In the genomic region with DNA sequence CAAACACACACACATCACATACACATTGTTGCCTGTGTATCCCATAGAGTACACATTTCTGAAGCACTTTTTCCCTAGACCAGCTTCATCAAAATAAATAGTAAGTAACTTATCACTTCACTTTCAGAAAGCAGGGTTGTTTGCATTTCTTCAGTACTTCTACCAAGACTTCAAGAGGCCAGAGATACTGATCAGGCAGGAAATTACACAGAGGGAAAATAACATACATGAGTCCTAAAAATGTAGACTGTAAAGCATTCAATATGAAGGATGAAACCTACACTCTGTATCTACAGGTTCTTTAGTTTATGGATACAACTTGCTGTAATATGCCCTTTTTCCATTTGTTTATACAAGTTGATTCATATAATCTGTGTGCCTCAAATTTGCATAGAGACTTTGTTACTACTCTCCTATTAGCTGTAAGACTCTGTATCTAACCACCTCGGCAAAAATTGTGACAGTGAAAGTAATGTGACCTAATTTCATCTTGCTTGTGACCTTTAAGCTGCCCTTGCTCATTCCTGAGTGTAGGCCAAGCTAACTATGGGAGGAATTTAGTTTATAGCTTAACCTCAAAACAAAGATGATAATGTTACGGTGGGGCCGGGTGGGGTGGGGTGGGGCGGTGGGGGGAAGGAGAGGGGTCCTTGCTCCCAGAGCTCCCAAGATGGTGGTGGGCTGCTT, we compare ENCODE assay signal across 2 cellular contexts.
TF ChIP-seq lines count a peak whose summit lies in the region.

No MANE protein-coding gene starts in this region.

TF ChIP-seq in SK-N-SH, 30 proteins besides CTCF, POLR2A, EP300 and RAD21 (continued from another document):
- TF ChIP-seq, protein P1, sequence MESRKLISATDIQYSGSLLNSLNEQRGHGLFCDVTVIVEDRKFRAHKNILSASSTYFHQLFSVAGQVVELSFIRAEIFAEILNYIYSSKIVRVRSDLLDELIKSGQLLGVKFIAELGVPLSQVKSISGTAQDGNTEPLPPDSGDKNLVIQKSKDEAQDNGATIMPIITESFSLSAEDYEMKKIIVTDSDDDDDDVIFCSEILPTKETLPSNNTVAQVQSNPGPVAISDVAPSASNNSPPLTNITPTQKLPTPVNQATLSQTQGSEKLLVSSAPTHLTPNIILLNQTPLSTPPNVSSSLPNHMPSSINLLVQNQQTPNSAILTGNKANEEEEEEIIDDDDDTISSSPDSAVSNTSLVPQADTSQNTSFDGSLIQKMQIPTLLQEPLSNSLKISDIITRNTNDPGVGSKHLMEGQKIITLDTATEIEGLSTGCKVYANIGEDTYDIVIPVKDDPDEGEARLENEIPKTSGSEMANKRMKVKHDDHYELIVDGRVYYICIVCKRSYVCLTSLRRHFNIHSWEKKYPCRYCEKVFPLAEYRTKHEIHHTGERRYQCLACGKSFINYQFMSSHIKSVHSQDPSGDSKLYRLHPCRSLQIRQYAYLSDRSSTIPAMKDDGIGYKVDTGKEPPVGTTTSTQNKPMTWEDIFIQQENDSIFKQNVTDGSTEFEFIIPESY (IDR thresholded peaks at IDR 0.05; ENCODE audit: borderline replicate concordance, low read depth) = no peak
- TF ChIP-seq EZH2phosphoT487 (IDR thresholded peaks at IDR 0.05; ENCODE audit: borderline replicate concordance, low read depth) (no peak), ELF1 (IDR thresholded peaks at IDR 0.05) (no peak), FOXM1 (IDR thresholded peaks at IDR 0.05; ENCODE audit: low read depth) (no peak), MEF2A (IDR thresholded peaks at IDR 0.05; ENCODE audit: borderline replicate concordance, low read depth) (no peak), SMC3 (IDR thresholded peaks at IDR 0.05; ENCODE audit: low read depth, low read length) (no peak)
- TF ChIP-seq, protein P2, sequence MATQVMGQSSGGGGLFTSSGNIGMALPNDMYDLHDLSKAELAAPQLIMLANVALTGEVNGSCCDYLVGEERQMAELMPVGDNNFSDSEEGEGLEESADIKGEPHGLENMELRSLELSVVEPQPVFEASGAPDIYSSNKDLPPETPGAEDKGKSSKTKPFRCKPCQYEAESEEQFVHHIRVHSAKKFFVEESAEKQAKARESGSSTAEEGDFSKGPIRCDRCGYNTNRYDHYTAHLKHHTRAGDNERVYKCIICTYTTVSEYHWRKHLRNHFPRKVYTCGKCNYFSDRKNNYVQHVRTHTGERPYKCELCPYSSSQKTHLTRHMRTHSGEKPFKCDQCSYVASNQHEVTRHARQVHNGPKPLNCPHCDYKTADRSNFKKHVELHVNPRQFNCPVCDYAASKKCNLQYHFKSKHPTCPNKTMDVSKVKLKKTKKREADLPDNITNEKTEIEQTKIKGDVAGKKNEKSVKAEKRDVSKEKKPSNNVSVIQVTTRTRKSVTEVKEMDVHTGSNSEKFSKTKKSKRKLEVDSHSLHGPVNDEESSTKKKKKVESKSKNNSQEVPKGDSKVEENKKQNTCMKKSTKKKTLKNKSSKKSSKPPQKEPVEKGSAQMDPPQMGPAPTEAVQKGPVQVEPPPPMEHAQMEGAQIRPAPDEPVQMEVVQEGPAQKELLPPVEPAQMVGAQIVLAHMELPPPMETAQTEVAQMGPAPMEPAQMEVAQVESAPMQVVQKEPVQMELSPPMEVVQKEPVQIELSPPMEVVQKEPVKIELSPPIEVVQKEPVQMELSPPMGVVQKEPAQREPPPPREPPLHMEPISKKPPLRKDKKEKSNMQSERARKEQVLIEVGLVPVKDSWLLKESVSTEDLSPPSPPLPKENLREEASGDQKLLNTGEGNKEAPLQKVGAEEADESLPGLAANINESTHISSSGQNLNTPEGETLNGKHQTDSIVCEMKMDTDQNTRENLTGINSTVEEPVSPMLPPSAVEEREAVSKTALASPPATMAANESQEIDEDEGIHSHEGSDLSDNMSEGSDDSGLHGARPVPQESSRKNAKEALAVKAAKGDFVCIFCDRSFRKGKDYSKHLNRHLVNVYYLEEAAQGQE (IDR thresholded peaks at IDR 0.05; ENCODE audit: low read depth, low read length) = no peak

TF ChIP-seq in SK-N-SH treated with all-trans-retinoic acid at 6 μM for 48 hours, 23 proteins besides CTCF, POLR2A, EP300 and RAD21 (continued from another document):
- TF ChIP-seq, protein P3, sequence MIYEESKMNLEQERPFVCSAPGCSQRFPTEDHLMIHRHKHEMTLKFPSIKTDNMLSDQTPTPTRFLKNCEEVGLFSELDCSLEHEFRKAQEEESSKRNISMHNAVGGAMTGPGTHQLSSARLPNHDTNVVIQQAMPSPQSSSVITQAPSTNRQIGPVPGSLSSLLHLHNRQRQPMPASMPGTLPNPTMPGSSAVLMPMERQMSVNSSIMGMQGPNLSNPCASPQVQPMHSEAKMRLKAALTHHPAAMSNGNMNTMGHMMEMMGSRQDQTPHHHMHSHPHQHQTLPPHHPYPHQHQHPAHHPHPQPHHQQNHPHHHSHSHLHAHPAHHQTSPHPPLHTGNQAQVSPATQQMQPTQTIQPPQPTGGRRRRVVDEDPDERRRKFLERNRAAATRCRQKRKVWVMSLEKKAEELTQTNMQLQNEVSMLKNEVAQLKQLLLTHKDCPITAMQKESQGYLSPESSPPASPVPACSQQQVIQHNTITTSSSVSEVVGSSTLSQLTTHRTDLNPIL (CRISPR knock-in tag; IDR thresholded peaks at IDR 0.05; ENCODE audit: low read depth) = no peak
- TF ChIP-seq GLIS3 (CRISPR knock-in tag; IDR thresholded peaks at IDR 0.05) = no peak
- no peak for TF ChIP-seq ZFP3 (CRISPR knock-in tag; IDR thresholded peaks at IDR 0.05)
- TF ChIP-seq CSDC2 (CRISPR knock-in tag; IDR thresholded peaks at IDR 0.05) = no peak
- TF ChIP-seq ZNF565 (CRISPR knock-in tag; conservative IDR thresholded peaks at IDR 0.05; ENCODE audit: low read depth) = no peak
- TF ChIP-seq ZC3H10 (CRISPR knock-in tag; IDR thresholded peaks at IDR 0.05) = no peak
- TF ChIP-seq ESRRG (CRISPR knock-in tag; IDR thresholded peaks at IDR 0.05) = no peak
- TF ChIP-seq TCF4 (CRISPR knock-in tag; IDR thresholded peaks at IDR 0.05; ENCODE audit: borderline replicate concordance) = no peak
- TF ChIP-seq ZNF70 (CRISPR knock-in tag; IDR thresholded peaks at IDR 0.05) = no peak
- TF ChIP-seq, protein P4, sequence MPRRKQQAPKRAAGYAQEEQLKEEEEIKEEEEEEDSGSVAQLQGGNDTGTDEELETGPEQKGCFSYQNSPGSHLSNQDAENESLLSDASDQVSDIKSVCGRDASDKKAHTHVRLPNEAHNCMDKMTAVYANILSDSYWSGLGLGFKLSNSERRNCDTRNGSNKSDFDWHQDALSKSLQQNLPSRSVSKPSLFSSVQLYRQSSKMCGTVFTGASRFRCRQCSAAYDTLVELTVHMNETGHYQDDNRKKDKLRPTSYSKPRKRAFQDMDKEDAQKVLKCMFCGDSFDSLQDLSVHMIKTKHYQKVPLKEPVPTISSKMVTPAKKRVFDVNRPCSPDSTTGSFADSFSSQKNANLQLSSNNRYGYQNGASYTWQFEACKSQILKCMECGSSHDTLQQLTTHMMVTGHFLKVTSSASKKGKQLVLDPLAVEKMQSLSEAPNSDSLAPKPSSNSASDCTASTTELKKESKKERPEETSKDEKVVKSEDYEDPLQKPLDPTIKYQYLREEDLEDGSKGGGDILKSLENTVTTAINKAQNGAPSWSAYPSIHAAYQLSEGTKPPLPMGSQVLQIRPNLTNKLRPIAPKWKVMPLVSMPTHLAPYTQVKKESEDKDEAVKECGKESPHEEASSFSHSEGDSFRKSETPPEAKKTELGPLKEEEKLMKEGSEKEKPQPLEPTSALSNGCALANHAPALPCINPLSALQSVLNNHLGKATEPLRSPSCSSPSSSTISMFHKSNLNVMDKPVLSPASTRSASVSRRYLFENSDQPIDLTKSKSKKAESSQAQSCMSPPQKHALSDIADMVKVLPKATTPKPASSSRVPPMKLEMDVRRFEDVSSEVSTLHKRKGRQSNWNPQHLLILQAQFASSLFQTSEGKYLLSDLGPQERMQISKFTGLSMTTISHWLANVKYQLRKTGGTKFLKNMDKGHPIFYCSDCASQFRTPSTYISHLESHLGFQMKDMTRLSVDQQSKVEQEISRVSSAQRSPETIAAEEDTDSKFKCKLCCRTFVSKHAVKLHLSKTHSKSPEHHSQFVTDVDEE (CRISPR knock-in tag; IDR thresholded peaks at IDR 0.05) = no peak
- no peak for TF ChIP-seq ZNF8 (CRISPR knock-in tag; IDR thresholded peaks at IDR 0.05)
- no peak for TF ChIP-seq TOX (CRISPR knock-in tag; IDR thresholded peaks at IDR 0.05; ENCODE audit: borderline replicate concordance)
- TF ChIP-seq, protein P5, sequence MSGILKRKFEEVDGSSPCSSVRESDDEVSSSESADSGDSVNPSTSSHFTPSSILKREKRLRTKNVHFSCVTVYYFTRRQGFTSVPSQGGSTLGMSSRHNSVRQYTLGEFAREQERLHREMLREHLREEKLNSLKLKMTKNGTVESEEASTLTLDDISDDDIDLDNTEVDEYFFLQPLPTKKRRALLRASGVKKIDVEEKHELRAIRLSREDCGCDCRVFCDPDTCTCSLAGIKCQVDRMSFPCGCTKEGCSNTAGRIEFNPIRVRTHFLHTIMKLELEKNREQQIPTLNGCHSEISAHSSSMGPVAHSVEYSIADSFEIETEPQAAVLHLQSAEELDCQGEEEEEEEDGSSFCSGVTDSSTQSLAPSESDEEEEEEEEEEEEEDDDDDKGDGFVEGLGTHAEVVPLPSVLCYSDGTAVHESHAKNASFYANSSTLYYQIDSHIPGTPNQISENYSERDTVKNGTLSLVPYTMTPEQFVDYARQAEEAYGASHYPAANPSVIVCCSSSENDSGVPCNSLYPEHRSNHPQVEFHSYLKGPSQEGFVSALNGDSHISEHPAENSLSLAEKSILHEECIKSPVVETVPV (CRISPR knock-in tag; IDR thresholded peaks at IDR 0.05) = no peak
- TF ChIP-seq RARB (CRISPR knock-in tag; IDR thresholded peaks at IDR 0.05) = no peak
- no peak for TF ChIP-seq SNAI2 (CRISPR knock-in tag; IDR thresholded peaks at IDR 0.05)
